ENCODE assay signal across 8 cellular contexts in the genomic region with DNA sequence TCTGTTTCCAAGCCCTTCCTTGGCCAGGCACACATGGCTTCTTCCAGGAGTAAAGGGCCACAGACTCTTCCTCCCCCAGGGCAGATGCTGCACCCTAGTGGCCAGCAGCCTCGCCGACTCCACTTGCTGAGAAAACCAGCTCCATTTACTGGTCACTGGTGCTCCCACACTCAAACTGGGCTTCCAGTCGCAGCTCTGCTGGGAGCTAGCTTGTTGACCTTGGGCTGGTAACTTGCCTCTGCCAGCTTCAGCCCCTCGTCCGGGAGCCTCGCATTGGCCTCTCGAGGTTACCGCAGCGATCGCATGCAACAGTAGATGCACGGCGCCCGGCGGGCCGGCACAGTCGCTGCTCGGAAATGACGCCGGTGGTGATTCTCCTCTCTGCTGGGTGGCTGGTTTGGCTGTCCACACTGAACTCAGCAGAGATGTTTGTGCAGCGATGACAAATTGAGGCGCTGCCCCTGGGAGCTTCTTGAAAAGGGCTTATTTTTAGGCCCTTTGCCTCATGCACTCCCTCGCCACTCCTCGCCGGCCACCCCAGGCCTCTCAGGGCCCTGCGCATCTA.
DNase-seq lines count a peak whose midpoint lies in the region; ATAC-seq and TF ChIP-seq lines count a peak whose summit lies in the region.

No MANE protein-coding gene starts in this region.

- TF ChIP-seq CTCF in foreskin keratinocyte (conservative IDR thresholded peaks at IDR 0.05) (peak; percentile 81), retinal pigment epithelial cell (conservative IDR thresholded peaks at IDR 0.05; ENCODE audit: low read depth, low read length) (peak; percentile 82)

- H3K4me1 ChIP-seq in foreskin keratinocyte, result peaks cover 17% of the 10 kb centered on the region

- H3K4me3 ChIP-seq in retinal pigment epithelial cell (ENCODE audit: low read length), result no peak overlapping the region

- DNase-seq in SIG-M5 treated with dmso at 0.1 percent for 504 hours (lab: John Stamatoyannopoulos, UW; ENCODE audit: unreplicated experiment), result peak; percentile 42
- no peak for DNase-seq in SIG-M5 (lab: John Stamatoyannopoulos, UW)
- DNase-seq in NCI-H1694 (lab: John Stamatoyannopoulos, UW), result peak; percentile 11
- peak; percentile 66 to 70 for DNase-seq in activated T-cell treated with anti-CD3 and anti-CD28 coated beads, Interleukin-2, amount 50 U/mL, for 48 hours
- peak in 1 of 2 donors; percentile 27 for DNase-seq in foreskin keratinocyte
- DNase-seq in retinal pigment epithelial cell (ENCODE audit: low read depth), result no peak
- no peak for DNase-seq in NCI-H1930 (lab: John Stamatoyannopoulos, UW)

- H3K27me3 ChIP-seq in foreskin keratinocyte, result no peaks in the 10 kb centered on the region

- no peak overlapping the region for H3K27ac ChIP-seq in foreskin keratinocyte

- ATAC-seq in foreskin keratinocyte (peak; percentile 34), HG02798 (IDR thresholded peaks at IDR 0.05; ENCODE audit: poor library complexity, unreplicated experiment) (no peak)

Comparison
In these comparisons a context has a peak if more than half of its experiments do, and no peak if none do; other contexts are left out.
1. DNase-seq: peak in SIG-M5 treated with dmso at 0.1 percent for 504 hours (single experiment), NCI-H1694 (single experiment) and activated T-cell treated with anti-CD3 and anti-CD28 coated beads, Interleukin-2, amount 50 U/mL, for 48 hours (2 of 2); none in SIG-M5 (single experiment), retinal pigment epithelial cell (single experiment) and NCI-H1930 (0 of 2).